In genomic region chr3:171326717-171327440, GRCh38 we compare ENCODE assay signal across 1 cellular context.
TF ChIP-seq lines count a peak whose summit lies in the region.

No MANE protein-coding gene starts in this region.

TF ChIP-seq in liver, 16 proteins besides CTCF, POLR2A, EP300 and RAD21 (continued from another document):
- TF ChIP-seq REST (IDR thresholded peaks at IDR 0.05): no peak
- peak; percentile 13 for TF ChIP-seq SP1 (IDR thresholded peaks at IDR 0.05)
- TF ChIP-seq, protein P1, sequence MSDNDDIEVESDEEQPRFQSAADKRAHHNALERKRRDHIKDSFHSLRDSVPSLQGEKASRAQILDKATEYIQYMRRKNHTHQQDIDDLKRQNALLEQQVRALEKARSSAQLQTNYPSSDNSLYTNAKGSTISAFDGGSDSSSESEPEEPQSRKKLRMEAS (IDR thresholded peaks at IDR 0.05): no peak
